1 cellular context compared by ENCODE assay signal in genomic region chr6:154499854-154500589, GRCh38.
TF ChIP-seq lines count a peak whose summit lies in the region.

No MANE protein-coding gene starts in this region.

TF ChIP-seq in HepG2, 621 proteins besides CTCF, POLR2A, EP300 and RAD21 (continued from another document):
- TF ChIP-seq MED8 (CRISPR knock-in tag; IDR thresholded peaks at IDR 0.05; ENCODE audit: insufficient replicate concordance) = no peak
- no peak for TF ChIP-seq MAFG (CRISPR knock-in tag; IDR thresholded peaks at IDR 0.05)
- no peak for TF ChIP-seq HMG20B (CRISPR knock-in tag; conservative IDR thresholded peaks at IDR 0.05)
